Comparison of ENCODE assay signal across 8 cellular contexts in genomic region chr13:80341771-80342271, GRCh38. TPM values are rescaled to one million over a fixed set of nuclear protein-coding genes. Genes with fewer than 3 reads are reported as not detected.
DNase-seq lines count a peak whose midpoint lies in the region; ATAC-seq, FAIRE-seq and TF ChIP-seq lines count a peak whose summit lies in the region.

No MANE protein-coding gene starts in this region.

- no peak overlapping the region for H4K5ac ChIP-seq in H1 (ENCODE audit: insufficient read length, low read depth, low read length)

- 0 out of 2 replicates have a peak, but pooled peaks cover 4% of the 10 kb centered on the region for H3K79me1 ChIP-seq in H1 (ENCODE audit: low read depth, low read length)

- no peak overlapping the region for H2BK5ac ChIP-seq in H1 (ENCODE audit: low read depth, low read length)

- H2BK12ac ChIP-seq in H1 (ENCODE audit: low read depth, low read length): no peak overlapping the region; the same call in 1 of the 2 replicates

- peaks cover 0 to 15% (median 10%) of the 10 kb centered on the region in 4 experiments; a peak in 6 of 7 replicates for H3K4me1 ChIP-seq in H1 (replicated peaks in 1 of 4; ENCODE audit: control insufficient read depth in 3 of 4, insufficient read depth in 4 of 4, low read length in 3 of 4)
- H3K4me1 ChIP-seq in upper lobe of right lung: peaks cover 25% of the 10 kb centered on the region

- no peak for TF ChIP-seq CTCF in GM12865 (IDR thresholded peaks at IDR 0.05; ENCODE audit: insufficient read depth, low read depth, low read length, missing control alignments)
- TF ChIP-seq CTCF in RWPE1 (conservative IDR thresholded peaks at IDR 0.05; ENCODE audit: low read depth): no peak
- no peak for TF ChIP-seq CTCF in H1 (IDR thresholded peaks at IDR 0.05; ENCODE audit: control extremely low read depth in 1 of 3, insufficient read depth in 1 of 3, low read depth in 1 of 3, low read length in 3 of 3)
- TF ChIP-seq CTCF in upper lobe of right lung (IDR thresholded peaks at IDR 0.05): no peak

- peak overlapping the region; percentile 96 for H3K27ac ChIP-seq in RWPE1
- H3K27ac ChIP-seq in H1 (ENCODE audit: low read depth, low read length): peak overlapping the region; percentile 96; the same call in 1 of the 2 replicates
- H3K27ac ChIP-seq in upper lobe of right lung: peak overlapping the region; percentile 95

- no peak overlapping the region for H2AFZ ChIP-seq in H1 (ENCODE audit: low read length)

- peak overlapping the region; percentile 70 to 91 for H3K4me2 ChIP-seq in H1 (ENCODE audit: insufficient read depth in 1 of 2, low read depth in 2 of 2, low read length in 2 of 2)

- H4K8ac ChIP-seq in H1 (ENCODE audit: extremely low read depth, insufficient read depth, low read length): 0 out of 2 replicates have a peak overlapping the region, but pooled peaks have one; percentile 87

- CTCF ChIA-PET in RWPE1 (lab: Yijun Ruan, JAX): interaction anchor here (0.6 to 3.0 kb wide), 5 partner anchors 18 to 676 kb away, joined by 3 to 14 read pairs (median 4); no protein-coding TSS in a partner anchor
- CTCF ChIA-PET in H1 (lab: Charles Lee; ENCODE audit: partially characterized antibody): interaction anchor here (0.9 to 5.9 kb wide), 15 partner anchors 11 to 663 kb away, joined by 3 to 63 read pairs (median 6); no protein-coding TSS in a partner anchor

- no peak overlapping the region for H2BK15ac ChIP-seq in H1 (ENCODE audit: low read length)

- no peak for TF ChIP-seq RAD21 in H1 (IDR thresholded peaks at IDR 0.05 in 1 of 2, conservative IDR thresholded peaks at IDR 0.05 in 1 of 2; ENCODE audit: low read depth in 2 of 2, low read length in 2 of 2)

- H2AK5ac ChIP-seq in H1 (ENCODE audit: low read depth, low read length): no peak overlapping the region

- ATAC-seq in upper lobe of right lung: peak; percentile 5
- no peak for ATAC-seq in GM19324 (IDR thresholded peaks at IDR 0.05; ENCODE audit: low FRiP score, unreplicated experiment)

- peaks cover 34 to 39% of the 10 kb centered on the region in 2 experiments for H3K79me2 ChIP-seq in H1 (ENCODE audit: control insufficient read depth in 1 of 2, insufficient read depth in 2 of 2, low read length in 2 of 2)

- no peak overlapping the region for H3K4ac ChIP-seq in H1 (replicated peaks; ENCODE audit: insufficient read length, low read depth, low read length)

- peak overlapping the region; percentile 25; the same call in 1 of the 2 replicates for H3K18ac ChIP-seq in H1 (ENCODE audit: extremely low read depth, low read length)

- TF ChIP-seq POLR2A in H1 (IDR thresholded peaks at IDR 0.05; ENCODE audit: control extremely low read depth in 1 of 2, low read depth in 2 of 2, low read length in 2 of 2): no peak

- intact Hi-C loops in upper lobe of right lung (cut with DNase I): no loop called here

- FAIRE-seq in H1 (lab: Jason Lieb, UNC): no peak

- POLR2A ChIA-PET in RWPE1 (lab: Yijun Ruan, JAX; ENCODE audit: low non-redundant PET) (no interaction called here), H1 (lab: Charles Lee; ENCODE audit: partially characterized antibody) (interaction anchor here (0.6 to 3.7 kb wide), 11 partner anchors 11 to 1323 kb away, joined by 3 to 34 read pairs (median 5); no protein-coding TSS in a partner anchor)

- H3K9ac ChIP-seq in H1 (replicated peaks in 1 of 4; ENCODE audit: extremely low read depth in 1 of 4, low read depth in 3 of 4, low read length in 3 of 4): peak overlapping the region in 3 of 4 experiments; percentile 81 to 91 (median 89); a peak in 5 of 7 replicates

- H3K23ac ChIP-seq in H1 (ENCODE audit: insufficient read length): no peak overlapping the region

- H3K4me3 ChIP-seq in GM12865 (ENCODE audit: low read depth, low read length) (peak overlapping the region; percentile 44), H1 (ENCODE audit: extremely low read depth in 1 of 4, insufficient read depth in 2 of 4, low read depth in 3 of 4, low read length in 4 of 4) (peak overlapping the region; percentile 73 to 100 (median 92)), upper lobe of right lung (peak overlapping the region; percentile 84)

- DNase-seq in 8988T (peak; percentile 29), GM12865 (ENCODE audit: low read depth) (no peak), RWPE1 (ENCODE audit: low spot score) (no peak), H1 (ENCODE audit: low read depth in 1 of 2, low spot score in 2 of 2) (no peak), medulla oblongata (ENCODE audit: extremely low spot score) (peak; percentile 63), upper lobe of right lung (peak; percentile 83)
- DNase-seq in activated CD8-positive, alpha-beta memory T cell treated with anti-CD3 and anti-CD28 coated beads for 24 hours: no peak

- peaks cover 10% of the 10 kb centered on the region for H3K23me2 ChIP-seq in H1 (ENCODE audit: low read depth, low read length)

- WGBS in H1 (ENCODE audit: extremely low coverage in 1 of 2, insufficient coverage in 1 of 2, insufficient read length in 1 of 2, insufficient replicate concordance in 2 of 2, low coverage in 1 of 2, low lambda C conversion rate in 2 of 2, missing lambda C conversion rate in 1 of 2), 2 experiments: 2% methylated on average over 14 of the region's 16 CpGs; no CpG with 5 or more reads in 1 of the 2 experiments

- peak overlapping the region; percentile 33 for H3K56ac ChIP-seq in H1 (replicated peaks; ENCODE audit: insufficient read length, low read depth, low read length)

- no peak overlapping the region for H2BK120ac ChIP-seq in H1 (replicated peaks; ENCODE audit: low read depth, low read length)

- H4K20me1 ChIP-seq in H1 (replicated peaks in 1 of 2; ENCODE audit: control insufficient read depth in 1 of 2, insufficient read depth in 2 of 2, low read length in 2 of 2): peaks cover 17 to 20% of the 10 kb centered on the region in 2 experiments

- H3K9me3 ChIP-seq in H1 (ENCODE audit: insufficient read depth in 2 of 2, low read depth in 1 of 2, low read length in 1 of 2) (no peaks in the 10 kb centered on the region), upper lobe of right lung (no peaks in the 10 kb centered on the region)

- H4K91ac ChIP-seq in H1 (replicated peaks; ENCODE audit: insufficient read length, low read length): no peak overlapping the region

- no peak for TF ChIP-seq EP300 in H1 (IDR thresholded peaks at IDR 0.05; ENCODE audit: borderline replicate concordance in 1 of 2, low read depth in 2 of 2, low read length in 2 of 2)

- H3K27me3 ChIP-seq in H1 (replicated peaks in 1 of 4; ENCODE audit: control insufficient read depth in 3 of 4, extremely low read depth in 1 of 4, insufficient read depth in 3 of 4, low read length in 3 of 4) (peaks cover 0 to 2% (median 0%) of the 10 kb centered on the region in 4 experiments; a peak in 1 of 7 replicates), upper lobe of right lung (no peaks in the 10 kb centered on the region)

- H3K14ac ChIP-seq in H1 (ENCODE audit: insufficient read length): no peak overlapping the region

- peaks cover under 1 to 7% (median 6%) of the 10 kb centered on the region in 4 experiments; a peak in 6 of 8 replicates for H3K36me3 ChIP-seq in H1 (ENCODE audit: control insufficient read depth in 2 of 4, insufficient read depth in 4 of 4, low read length in 3 of 4)
- H3K36me3 ChIP-seq in upper lobe of right lung: peaks cover 8% of the 10 kb centered on the region

- H2BK20ac ChIP-seq in H1 (ENCODE audit: low read length): no peak overlapping the region

TF ChIP-seq in H1, 55 proteins besides CTCF, POLR2A, EP300 and RAD21 (continues in another document):
- no peak for TF ChIP-seq ASH2L (IDR thresholded peaks at IDR 0.05; ENCODE audit: low read length)
- 0 out of 2 replicates have a peak, but pooled peaks have one; percentile 5 for TF ChIP-seq SP1 (IDR thresholded peaks at IDR 0.05; ENCODE audit: low read depth, low read length)

RNA-seq across cellular contexts. Expression of gene SPRY2, which starts 0.9 kb away (rescaled TPM):
- total RNA-seq in H1 (2021; fragmentation: NEBNext Ultra II Directional; extraction: Animal tissue kit (Norgen Biotek cat#: 25700)): 36.6 and 37.7 TPM in 2 replicates
- 36.2 and 37.9 TPM in 2 replicates for polyA plus RNA-seq in H1 (2011; rRNA removed)
- polyA plus RNA-seq in H1 (2011; cell fraction: cytosol; rRNA removed): 33.4 TPM
- polyA plus RNA-seq in H1 (2011; cell fraction: nucleus; rRNA removed): 26.4 TPM
- polyA plus RNA-seq in H1 (2012, experiment 1 of 2): 20.8 to 29.9 TPM (median 25.4 TPM) in 4 replicates
- 22.0 TPM for polyA plus RNA-seq in H1 (2012, experiment 2 of 2)
- 27.3 TPM for polyA plus RNA-seq in H1 (2013, experiment 1 of 2)
- polyA plus RNA-seq in H1 (2013, experiment 2 of 2): 27.5 TPM
- polyA minus RNA-seq in H1 (2011; rRNA and poly(A)+ RNA removed): 42.7 and 50.5 TPM in 2 replicates
- polyA minus RNA-seq in H1 (2011; cell fraction: cytosol; rRNA and poly(A)+ RNA removed): 20.3 TPM
- polyA minus RNA-seq in H1 (2011; cell fraction: nucleus; rRNA and poly(A)+ RNA removed): 30.0 TPM
- total RNA-seq in upper lobe of right lung: 55.3 TPM

Comparison
In these comparisons a context has a peak if more than half of its experiments do, and no peak if none do; other contexts are left out.
1. DNase-seq: peak in 8988T (single experiment), medulla oblongata (single experiment) and upper lobe of right lung (single experiment); none in GM12865 (single experiment), RWPE1 (single experiment), H1 (0 of 2) and activated CD8-positive, alpha-beta memory T cell treated with anti-CD3 and anti-CD28 coated beads for 24 hours (single experiment).
2. Peak in every context shown above with its lines, with median percentiles within 50 percentile points of each other: H3K4me3 ChIP-seq and H3K27ac ChIP-seq.